ENCODE assay signal across 26 cellular contexts in genomic region chr10:100775346-100775745, GRCh38. TPM values are rescaled to one million over a fixed set of nuclear protein-coding genes. Genes with fewer than 3 reads are reported as not detected.
DNase-seq lines count a peak whose midpoint lies in the region; ATAC-seq, FAIRE-seq and TF ChIP-seq lines count a peak whose summit lies in the region.
"Had no signal": no experiment of that assay in that cellular context is flagged by ENCODE, and none has a peak within 500 bp of the region (broad histone marks: within the 10 kb centered on the region; RNA-seq: fewer than 3 reads in every experiment).

No MANE protein-coding gene starts in this region.

- no peaks in the 10 kb centered on the region for H3K27me3 ChIP-seq in right atrium auricular region
- no peaks in the 10 kb centered on the region for H3K27me3 ChIP-seq in aorta (ENCODE audit: control insufficient read depth in 1 of 2, insufficient read depth in 2 of 2, low read length in 1 of 2)
- H3K27me3 ChIP-seq: pancreas, testis had no signal

- H3K27ac ChIP-seq in right atrium auricular region (no peak overlapping the region), kidney (ENCODE audit: low read depth in 2 of 2, low read length in 2 of 2) (no peak overlapping the region), aorta (ENCODE audit: low read depth in 1 of 2, low read length in 2 of 2) (no peak overlapping the region)
- H3K27ac ChIP-seq: KMS-11, pancreas, testis had no signal

- TF ChIP-seq CTCF in right atrium auricular region (IDR thresholded peaks at IDR 0.05) (no peak), kidney (IDR thresholded peaks at IDR 0.05; ENCODE audit: borderline replicate concordance, extremely low read depth, insufficient read depth) (no peak)

- intact Hi-C loops in left cardiac atrium (cut with DNase I) (no loop called here), kidney (cut with DNase I) (no loop called here), aorta (cut with DNase I) (no loop called here)

- no peak for FAIRE-seq in kidney (lab: Jason Lieb, UNC)
- FAIRE-seq: endometrium, frontal cortex, GM12891, H1, pancreas had no signal

- no peaks in the 10 kb centered on the region for H3K36me3 ChIP-seq in right atrium auricular region
- H3K36me3 ChIP-seq in kidney (ENCODE audit: control insufficient read depth in 1 of 2, insufficient read depth in 2 of 2, low read length in 2 of 2), result peaks cover 2 to 24% of the 10 kb centered on the region in 2 donors
- H3K36me3 ChIP-seq in aorta (ENCODE audit: control insufficient read depth in 1 of 2, insufficient read depth in 2 of 2, low read length in 1 of 2), result no peaks in the 10 kb centered on the region
- H3K36me3 ChIP-seq: pancreas had no signal

- ATAC-seq in left cardiac atrium, result peak in 1 of 2 donors; percentile 84
- no peak for ATAC-seq in aorta (ENCODE audit: low FRiP score)
- no peak for ATAC-seq in GM18870 (IDR thresholded peaks at IDR 0.05; ENCODE audit: unreplicated experiment)
- no peak for ATAC-seq in HG02885 (IDR thresholded peaks at IDR 0.05; ENCODE audit: poor library complexity, unreplicated experiment)
- ATAC-seq: naive thymus-derived CD8-positive, alpha-beta T cell; stimulated activated memory B cell treated with anti-CD40 and anti-IgM and Interleukin-4, amounts not matched to agents 10 μg/mL and 1 μg/mL and 100 μg/mL, for 72 hours had no signal

- DNase-seq in left cardiac atrium (peak; percentile 40), right atrium auricular region (ENCODE audit: low spot score) (no peak), RKO (ENCODE audit: low spot score) (peak; percentile 8), kidney (peak; percentile 86), aorta (peak; percentile 70 to 79), NCI-H187 (lab: John Stamatoyannopoulos, UW) (no peak)
- DNase-seq: activated CD4-positive, alpha-beta T cell treated with anti-CD3 and anti-CD28 coated beads for 48 hours; cortex of kidney; mesenchymal stem cell; naive thymus-derived CD8-positive, alpha-beta T cell; NCI-H1092 treated with DMSO at 0.1 percent for 48 hours; NCI-H524 treated with DMSO at 0.1 percent for 48 hours; SHP77 treated with DMSO at 0.1 percent for 48 hours; T-helper 1 cell; testis had no signal

- H3K9me3 ChIP-seq in right atrium auricular region (no peaks in the 10 kb centered on the region), kidney (ENCODE audit: control insufficient read depth in 1 of 2, low read length in 2 of 2) (no peaks in the 10 kb centered on the region), aorta (ENCODE audit: control insufficient read depth, low read length) (no peaks in the 10 kb centered on the region)
- H3K9me3 ChIP-seq: pancreas, testis had no signal

- 37 to 44% methylated on average over 5 of the region's 5 CpGs for WGBS in aorta, 2 donors

- H3K4me3 ChIP-seq in right atrium auricular region (no peak overlapping the region), kidney (ENCODE audit: low read length in 2 of 2) (no peak overlapping the region), aorta (ENCODE audit: low read length in 2 of 2) (no peak overlapping the region)
- H3K4me3 ChIP-seq: pancreas, testis had no signal

- H3K4me1 ChIP-seq in right atrium auricular region (no peaks in the 10 kb centered on the region), kidney (ENCODE audit: control insufficient read depth in 1 of 2, insufficient read depth in 1 of 2, low read depth in 1 of 2, low read length in 2 of 2) (peaks cover 0 to 17% of the 10 kb centered on the region in 2 donors), aorta (ENCODE audit: control insufficient read depth in 1 of 2, insufficient read depth in 2 of 2, low read length in 2 of 2) (no peaks in the 10 kb centered on the region)
- H3K4me1 ChIP-seq: pancreas, testis had no signal

- H3K9ac ChIP-seq in kidney (ENCODE audit: low read length in 2 of 2), result no peak overlapping the region
- H3K9ac ChIP-seq: KMS-11 had no signal

RNA-seq across cellular contexts. Expression of gene PAX2, which starts 30.0 kb away (rescaled TPM):
- total RNA-seq in left cardiac atrium, result not detected
- total RNA-seq in right atrium auricular region, result not detected
- 102 TPM for total RNA-seq in kidney
- polyA plus RNA-seq in kidney (ENCODE audit: insufficient read depth, low read depth, low replicate concordance), result 28.3 TPM
- not detected for total RNA-seq in aorta
- polyA plus RNA-seq in aorta, result not detected
- total RNA-seq: A673; frontal cortex; H1; HT-29; naive thymus-derived CD8-positive, alpha-beta T cell had no signal
- polyA plus RNA-seq: naive thymus-derived CD8-positive, alpha-beta T cell had no signal

Comparison
In these comparisons a context has a peak if more than half of its experiments do, and no peak if none do; other contexts are left out.
1. DNase-seq: peak in left cardiac atrium (single experiment), RKO (single experiment), kidney (single experiment) and aorta (2 of 2); none in right atrium auricular region (single experiment) and NCI-H187 (0 of 2).
2. RNA of gene PAX2, which starts 30.0 kb away (total RNA-seq): 102 TPM in kidney (single experiment); not detected in aorta, not detected in left cardiac atrium and not detected in right atrium auricular region; every median in the first group is over 100 times any median in the second.